7 cellular contexts compared by ENCODE assay signal in the genomic region with DNA sequence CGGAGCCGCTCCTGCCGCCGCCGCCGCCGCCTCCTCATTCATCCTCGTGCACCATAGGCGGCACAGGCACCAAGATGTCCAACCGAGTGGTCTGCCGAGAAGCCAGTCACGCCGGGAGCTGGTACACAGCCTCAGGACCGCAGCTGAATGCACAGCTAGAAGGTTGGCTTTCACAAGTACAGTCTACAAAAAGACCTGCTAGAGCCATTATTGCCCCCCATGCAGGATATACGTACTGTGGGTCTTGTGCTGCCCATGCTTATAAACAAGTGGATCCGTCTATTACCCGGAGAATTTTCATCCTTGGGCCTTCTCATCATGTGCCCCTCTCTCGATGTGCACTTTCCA. TPM values are rescaled to one million over a fixed set of nuclear protein-coding genes. Genes with fewer than 3 reads are reported as not detected.
DNase-seq lines count a peak whose midpoint lies in the region; ATAC-seq, FAIRE-seq and TF ChIP-seq lines count a peak whose summit lies in the region.
"Not testable (repeated sequence)": the region's sequence is repeated elsewhere in the genome, so short reads cannot be mapped to it uniquely, and the experiment has no call there.

No MANE protein-coding gene starts in this region.

- not testable (repeated sequence) for H3K9me3 ChIP-seq in GM23248 (ENCODE audit: low read depth); NT2/D1 (ENCODE audit: insufficient read depth, low read length); GM12878 (replicated peaks; ENCODE audit: control insufficient read depth, insufficient read depth, low read length); gastrocnemius medialis

- H3K4me1 Mint-ChIP-seq in activated CD4-positive, alpha-beta memory T cell treated with anti-CD3 and anti-CD28 coated beads, Interleukin-2, amount 10 ng/mL, durations not matched to agents 7 days and 5 days: peaks cover 36% of the 10 kb centered on the region
- peaks cover 25% of the 10 kb centered on the region for H3K4me1 Mint-ChIP-seq in memory B cell

- not testable (repeated sequence) for H3K36me3 ChIP-seq in GM23248 (ENCODE audit: low read depth); NT2/D1 (ENCODE audit: insufficient read depth, insufficient read length, low read length); GM12878 (ENCODE audit: control insufficient read depth in 2 of 2, insufficient read depth in 2 of 2, low read length in 1 of 2); gastrocnemius medialis

- CTCF ChIA-PET in activated CD4-positive, alpha-beta memory T cell treated with anti-CD3 and anti-CD28 coated beads, Interleukin-2, amount 10 ng/mL, durations not matched to agents 7 days and 5 days (lab: Charles Lee); GM12878 (lab: Yijun Ruan, JAX): not testable (repeated sequence)

- H3K27ac Mint-ChIP-seq in activated CD4-positive, alpha-beta memory T cell treated with anti-CD3 and anti-CD28 coated beads, Interleukin-2, amount 10 ng/mL, durations not matched to agents 7 days and 5 days: not testable (repeated sequence)
- H3K27ac Mint-ChIP-seq in memory B cell: peak overlapping the region; percentile 79

- BruUV-seq in GM12878 (replicated peaks; lab: Mats Ljungman, UMichigan): not testable (repeated sequence)

- H3K9me2 ChIP-seq in GM23248 (ENCODE audit: insufficient read depth): not testable (repeated sequence)

- not testable (repeated sequence) for H3K36me3 Mint-ChIP-seq in activated CD4-positive, alpha-beta memory T cell treated with anti-CD3 and anti-CD28 coated beads, Interleukin-2, amount 10 ng/mL, durations not matched to agents 7 days and 5 days (ENCODE audit: low read depth); memory B cell

- H3K4me3 Mint-ChIP-seq in activated CD4-positive, alpha-beta memory T cell treated with anti-CD3 and anti-CD28 coated beads, Interleukin-2, amount 10 ng/mL, durations not matched to agents 7 days and 5 days: peak overlapping the region; percentile 75
- peak overlapping the region; percentile 95 for H3K4me3 Mint-ChIP-seq in memory B cell

- ATAC-seq in GM12878; memory B cell (ENCODE audit: low read depth); gastrocnemius medialis: not testable (repeated sequence)

- H3K4me1 ChIP-seq in GM23248 (ENCODE audit: insufficient read depth); NT2/D1 (ENCODE audit: insufficient read depth, insufficient read length): not testable (repeated sequence)
- peaks cover 13% of the 10 kb centered on the region for H3K4me1 ChIP-seq in GM12878 (ENCODE audit: control insufficient read depth, insufficient read depth, low read length)
- peaks cover 13 to 16% of the 10 kb centered on the region in 2 donors for H3K4me1 ChIP-seq in gastrocnemius medialis

- not testable (repeated sequence) for FAIRE-seq in GM12878 (lab: Jason Lieb, UNC)

- not testable (repeated sequence) for TF ChIP-seq POLR2A in GM12878 (IDR thresholded peaks at IDR 0.05; ENCODE audit: low read depth, low read length); gastrocnemius medialis (IDR thresholded peaks at IDR 0.05)

- peak overlapping the region; percentile 64 for H2AFZ ChIP-seq in GM23248
- not testable (repeated sequence) for H2AFZ ChIP-seq in GM12878 (ENCODE audit: control insufficient read depth, low read depth, low read length)

- WGBS in GM23248 (ENCODE audit: low coverage in 1 of 2, low lambda C conversion rate in 2 of 2, missing lambda C conversion rate in 2 of 2), 2 experiments: 22 to 28% methylated on average over 8 to 9 of the region's 18 CpGs
- 11% methylated on average over 8 of the region's 18 CpGs for WGBS in GM12878 (ENCODE audit: insufficient coverage, insufficient replicate concordance, low lambda C conversion rate, missing lambda C conversion rate)

- H3K79me2 ChIP-seq in GM23248 (ENCODE audit: insufficient read depth); GM12878 (ENCODE audit: control insufficient read depth, insufficient read depth, low read length): not testable (repeated sequence)

- in situ Hi-C loops in GM23248 (cut with MboI); GM12878 (cut with MboI); gastrocnemius medialis (cut with MboI; ENCODE audit: low sequenced_read_pairs in 4 of 4): not testable (repeated sequence)

- POLR2A ChIA-PET in activated CD4-positive, alpha-beta memory T cell treated with anti-CD3 and anti-CD28 coated beads, Interleukin-2, amount 10 ng/mL, durations not matched to agents 7 days and 5 days (lab: Charles Lee); GM12878 (lab: Charles Lee): not testable (repeated sequence)

- not testable (repeated sequence) for H3K27ac ChIP-seq in GM23248; GM12878 (ENCODE audit: control insufficient read depth, insufficient read depth); gastrocnemius medialis

- H4K20me1 ChIP-seq in GM23248 (ENCODE audit: insufficient read depth); GM12878 (ENCODE audit: control insufficient read depth, insufficient read depth): not testable (repeated sequence)

- DNase-seq in GM23248; NT2/D1 (ENCODE audit: low read depth, low spot score); activated CD4-positive, alpha-beta memory T cell treated with anti-CD3 and anti-CD28 coated beads, Interleukin-2, amount 10 ng/mL, durations not matched to agents 7 days and 5 days; GM12878 (ENCODE audit: low read depth, low spot score); fibroblast of mammary gland (ENCODE audit: low read depth); memory B cell (ENCODE audit: low spot score in 2 of 2); gastrocnemius medialis: not testable (repeated sequence)

- H3K27me3 ChIP-seq in GM23248 (replicated peaks; ENCODE audit: insufficient read depth); GM12878 (replicated peaks in 1 of 2; ENCODE audit: control insufficient read depth in 2 of 2, insufficient read depth in 2 of 2, low read length in 1 of 2): not testable (repeated sequence)
- peaks cover 42% of the 10 kb centered on the region for H3K27me3 ChIP-seq in NT2/D1 (ENCODE audit: insufficient read depth, insufficient read length)
- peaks cover 25 to 41% (median 31%) of the 10 kb centered on the region in 3 donors for H3K27me3 ChIP-seq in gastrocnemius medialis

- H3K27me3 Mint-ChIP-seq in activated CD4-positive, alpha-beta memory T cell treated with anti-CD3 and anti-CD28 coated beads, Interleukin-2, amount 10 ng/mL, durations not matched to agents 7 days and 5 days; memory B cell: not testable (repeated sequence)

- not testable (repeated sequence) for TF ChIP-seq CTCF in GM12878 (IDR thresholded peaks at IDR 0.05 in 2 of 3, conservative IDR thresholded peaks at IDR 0.05 in 1 of 3; ENCODE audit: control insufficient read depth in 2 of 3, extremely low read depth in 1 of 3, insufficient read depth in 1 of 3, low read depth in 3 of 3, low read length in 3 of 3); fibroblast of mammary gland (conservative IDR thresholded peaks at IDR 0.05; ENCODE audit: control insufficient read depth, insufficient read depth, low read depth, low read length); gastrocnemius medialis (IDR thresholded peaks at IDR 0.05 in 4 of 5, conservative IDR thresholded peaks at IDR 0.05 in 1 of 5)

- H3K9me3 Mint-ChIP-seq in activated CD4-positive, alpha-beta memory T cell treated with anti-CD3 and anti-CD28 coated beads, Interleukin-2, amount 10 ng/mL, durations not matched to agents 7 days and 5 days; memory B cell: not testable (repeated sequence)

- TF ChIP-seq EP300 in GM12878 (IDR thresholded peaks at IDR 0.05; ENCODE audit: borderline replicate concordance in 1 of 2, control insufficient read depth in 1 of 2, low read depth in 2 of 2, low read length in 2 of 2): not testable (repeated sequence)

- intact Hi-C loops in GM12878 (cut with micrococcal nuclease; ENCODE audit: unreplicated experiment); gastrocnemius medialis (cut with DNase I; ENCODE audit: low total_unique reads): not testable (repeated sequence)

- RAD21 ChIA-PET in GM12878 (lab: Charles Lee; ENCODE audit: unreplicated experiment): not testable (repeated sequence)

- SMC1A ChIA-PET in GM12878 (lab: Charles Lee; ENCODE audit: uncharacterized antibody, unreplicated experiment): not testable (repeated sequence)

- not testable (repeated sequence) for TF ChIP-seq RAD21 in GM12878 (IDR thresholded peaks at IDR 0.05; ENCODE audit: insufficient read depth, low read depth, low read length)

- H3K4me3 ChIP-seq in GM23248: peak overlapping the region; percentile 50
- peak overlapping the region; percentile 21 for H3K4me3 ChIP-seq in NT2/D1 (ENCODE audit: insufficient read length, low read depth)
- not testable (repeated sequence) for H3K4me3 ChIP-seq in GM12878
- peak overlapping the region; percentile 23 for H3K4me3 ChIP-seq in fibroblast of mammary gland (ENCODE audit: control insufficient read depth, low read depth, low read length)
- peak overlapping the region; percentile 36 to 49 (median 45) for H3K4me3 ChIP-seq in gastrocnemius medialis

- H3K4me2 ChIP-seq in GM23248 (ENCODE audit: unreplicated experiment) (peak overlapping the region; percentile 36), GM12878 (ENCODE audit: control insufficient read depth, insufficient read depth) (peak overlapping the region; percentile 17; the same call in 1 of the 2 replicates)

- H3K9ac ChIP-seq in GM23248: peak overlapping the region; percentile 40
- not testable (repeated sequence) for H3K9ac ChIP-seq in NT2/D1 (ENCODE audit: insufficient read length, low read depth); GM12878 (ENCODE audit: control insufficient read depth, insufficient read depth, low read length)

- H3F3A ChIP-seq in GM23248 (ENCODE audit: insufficient read depth): peaks cover 12% of the 10 kb centered on the region; the same call in 1 of the 2 replicates

RNA-seq across cellular contexts. Expression of a gene that starts 4.5 kb away (rescaled TPM):
- 17.3 and 29.0 TPM in 2 replicates for total RNA-seq in GM23248 (2014; rRNA removed; shearing (Covaris generic))
- polyA plus RNA-seq in GM23248 (2016; fragmentation: Nextera tagmentation; extraction: Ambion mirVana) (28.1 and 28.3 TPM in 2 replicates), GM12878 (2011; rRNA removed) (0.48 and 0.72 TPM in 2 replicates), GM12878 (2014; fragmentation: Illumina TruSeq; extraction: Trizol) (6.6 and 7.5 TPM in 2 replicates), GM12878 (2014; fragmentation: Nextera tagmentation; extraction: Ambion mirVana) (10 to 100 TPM in 1 of 2 experiments, 1 to 10 TPM in 1; 4.4 to 11.9 TPM), GM12878 (2014; rRNA removed) (13.7 and 17.2 TPM in 2 replicates), GM12878 (2016; fragmentation: Nextera tagmentation; extraction: Ambion mirVana) (10 to 100 TPM; 16.2 to 16.4 TPM)
- 10 to 100 TPM; 27.3 to 29.0 TPM for total RNA-seq in activated CD4-positive, alpha-beta memory T cell treated with anti-CD3 and anti-CD28 coated beads, Interleukin-2, amount 10 ng/mL, durations not matched to agents 7 days and 5 days
- total RNA-seq in GM12878 (2013; cell fraction: nucleolus; rRNA removed): 0.35 and 0.61 TPM in 2 replicates
- total RNA-seq in GM12878 (2014; rRNA removed) (8.9 and 9.1 TPM in 2 replicates), GM12878 (2014; rRNA removed; fragmentation: Illumina TruSeq; extraction: Trizol) (9.2 and 10.5 TPM in 2 replicates), GM12878 (2021) (14.1 and 15.2 TPM in 2 replicates), gastrocnemius medialis (1 to 10 TPM in 3 of 4 donors, under 1 TPM in 1; 0.80 to 2.9 (median 1.8) TPM)
- polyA plus RNA-seq in GM12878 (2011; ENCODE audit: low read depth): 0.93 TPM
- 0.46 and 0.57 TPM in 2 replicates for polyA plus RNA-seq in GM12878 (2011; cell fraction: cytosol; rRNA removed)
- polyA plus RNA-seq in GM12878 (2011; cell fraction: nucleus; rRNA removed): 0.19 and 0.28 TPM in 2 replicates
- 0.60 and 0.80 TPM in 2 replicates for polyA plus RNA-seq in GM12878 (2012)
- polyA minus RNA-seq in GM12878 (2011; rRNA and poly(A)+ RNA removed): 0.22 and 0.46 TPM in 2 replicates
- polyA minus RNA-seq in GM12878 (2011; cell fraction: cytosol; rRNA and poly(A)+ RNA removed): not detected in 2 replicates
- polyA minus RNA-seq in GM12878 (2011; cell fraction: nucleus; rRNA and poly(A)+ RNA removed): 0.36 TPM in 1 of 2 replicates, not detected in the other

RNA-seq across cellular contexts. Expression of a gene that starts 26.2 kb away (rescaled TPM):
- 12.0 and 12.3 TPM in 2 replicates for total RNA-seq in GM23248 (2014; rRNA removed; shearing (Covaris generic))
- polyA plus RNA-seq in GM23248 (2016; fragmentation: Nextera tagmentation; extraction: Ambion mirVana): 5.4 and 6.0 TPM in 2 replicates
- 10 to 100 TPM; 23.1 to 24.9 TPM for total RNA-seq in activated CD4-positive, alpha-beta memory T cell treated with anti-CD3 and anti-CD28 coated beads, Interleukin-2, amount 10 ng/mL, durations not matched to agents 7 days and 5 days
- 32.4 and 33.1 TPM in 2 replicates for total RNA-seq in GM12878 (2013; cell fraction: nucleolus; rRNA removed)
- 3.5 and 4.0 TPM in 2 replicates for total RNA-seq in GM12878 (2014; rRNA removed)
- total RNA-seq in GM12878 (2014; rRNA removed; fragmentation: Illumina TruSeq; extraction: Trizol): 3.8 and 4.3 TPM in 2 replicates
- 11.0 and 12.2 TPM in 2 replicates for total RNA-seq in GM12878 (2021)
- polyA plus RNA-seq in GM12878 (2011; ENCODE audit: low read depth): 1.2 TPM
- 1.2 and 1.6 TPM in 2 replicates for polyA plus RNA-seq in GM12878 (2011; rRNA removed)
- polyA plus RNA-seq in GM12878 (2011; cell fraction: cytosol; rRNA removed): 1.3 and 1.7 TPM in 2 replicates
- polyA plus RNA-seq in GM12878 (2011; cell fraction: nucleus; rRNA removed): 2.2 and 2.5 TPM in 2 replicates
- polyA plus RNA-seq in GM12878 (2012): 1.2 and 1.5 TPM in 2 replicates
- 6.0 and 6.6 TPM in 2 replicates for polyA plus RNA-seq in GM12878 (2014; fragmentation: Illumina TruSeq; extraction: Trizol)
- polyA plus RNA-seq in GM12878 (2014; fragmentation: Nextera tagmentation; extraction: Ambion mirVana): 1 to 10 TPM; 1.2 to 1.3 TPM
- 4.7 and 4.8 TPM in 2 replicates for polyA plus RNA-seq in GM12878 (2014; rRNA removed)
- 1 to 10 TPM; 5.6 to 6.3 TPM for polyA plus RNA-seq in GM12878 (2016; fragmentation: Nextera tagmentation; extraction: Ambion mirVana)
- 2.6 and 2.9 TPM in 2 replicates for polyA minus RNA-seq in GM12878 (2011; rRNA and poly(A)+ RNA removed)
- polyA minus RNA-seq in GM12878 (2011; cell fraction: cytosol; rRNA and poly(A)+ RNA removed): 0.80 and 1.5 TPM in 2 replicates
- 2.9 and 4.5 TPM in 2 replicates for polyA minus RNA-seq in GM12878 (2011; cell fraction: nucleus; rRNA and poly(A)+ RNA removed)
- 10 to 100 TPM; 10.4 to 16.5 (median 13.5) TPM for total RNA-seq in gastrocnemius medialis
